24 cellular contexts compared by ENCODE assay signal in genomic region chr15:42696626-42697025, GRCh38.
"Had no signal": no experiment of that assay in that cellular context is flagged by ENCODE, and none has a peak within 500 bp of the region (broad histone marks: within the 10 kb centered on the region; RNA-seq: fewer than 3 reads in every experiment).

No MANE protein-coding gene starts in this region.

- H3K9me3 Mint-ChIP-seq: activated B cell treated with CpG ODN at 0.5 μM for 24 hours; activated CD4-positive, alpha-beta memory T cell treated with anti-CD3 and anti-CD28 coated beads for 36 hours; activated CD4-positive, alpha-beta T cell treated with anti-CD3 and anti-CD28 coated beads, Interleukin-2, amount 10 ng/mL, durations not matched to agents 24 days and 14 days; activated naive CD4-positive, alpha-beta T cell treated with anti-CD3 and anti-CD28 coated beads, Interleukin-2, amount 10 ng/mL, durations not matched to agents 7 days and 5 days; activated naive CD8-positive, alpha-beta T cell treated with anti-CD3 and anti-CD28 coated beads for 36 hours; activated T-helper 2 cell treated with anti-CD3 and anti-CD28 coated beads, Interferon-gamma antibody, Interleukin-2, Interleukin-4, amounts not matched to agents 10 μg/mL and 5 μg/mL and 100 μg/mL, durations not matched to agents 14 hours and 24 hours and 36 hours had no signal

- H3K4me3 Mint-ChIP-seq: activated B cell treated with CpG ODN at 0.5 μM for 24 hours; activated CD4-positive, alpha-beta memory T cell treated with anti-CD3 and anti-CD28 coated beads for 36 hours; activated CD4-positive, alpha-beta T cell treated with anti-CD3 and anti-CD28 coated beads, Interleukin-2, amount 10 ng/mL, durations not matched to agents 24 days and 14 days; activated naive CD4-positive, alpha-beta T cell treated with anti-CD3 and anti-CD28 coated beads, Interleukin-2, amount 10 ng/mL, durations not matched to agents 7 days and 5 days; activated naive CD8-positive, alpha-beta T cell treated with anti-CD3 and anti-CD28 coated beads for 36 hours had no signal

- H3K27ac Mint-ChIP-seq: activated B cell treated with CpG ODN at 0.5 μM for 24 hours; activated CD4-positive, alpha-beta memory T cell treated with anti-CD3 and anti-CD28 coated beads for 36 hours; activated CD4-positive, alpha-beta T cell treated with anti-CD3 and anti-CD28 coated beads, Interleukin-2, amount 10 ng/mL, durations not matched to agents 24 days and 14 days; activated naive CD4-positive, alpha-beta T cell treated with anti-CD3 and anti-CD28 coated beads, Interleukin-2, amount 10 ng/mL, durations not matched to agents 7 days and 5 days; activated naive CD8-positive, alpha-beta T cell treated with anti-CD3 and anti-CD28 coated beads for 36 hours; activated T-helper 2 cell treated with anti-CD3 and anti-CD28 coated beads, Interferon-gamma antibody, Interleukin-2, Interleukin-4, amounts not matched to agents 10 μg/mL and 5 μg/mL and 100 μg/mL, durations not matched to agents 14 hours and 24 hours and 36 hours had no signal

- ATAC-seq: SK-N-SH treated with all-trans-retinoic acid at 6 μM for 48 hours had no signal

- DNase-seq: activated B cell treated with CpG ODN at 0.5 μM for 24 hours; activated CD4-positive, alpha-beta memory T cell treated with anti-CD3 and anti-CD28 coated beads for 36 hours; activated CD4-positive, alpha-beta T cell treated with anti-CD3 and anti-CD28 coated beads for 1 hour; activated CD4-positive, alpha-beta T cell treated with anti-CD3 and anti-CD28 coated beads, Interleukin-2, amount 10 ng/mL, durations not matched to agents 24 days and 14 days; activated CD8-positive, alpha-beta memory T cell treated with anti-CD3 and anti-CD28 coated beads for 24 hours; activated gamma-delta T cell treated with Interleukin-2 at 50 U/mL for 16 hours; activated naive CD4-positive, alpha-beta T cell treated with anti-CD3 and anti-CD28 coated beads, Interleukin-2, amount 10 ng/mL, durations not matched to agents 7 days and 5 days; activated naive CD8-positive, alpha-beta T cell treated with anti-CD3 and anti-CD28 coated beads for 36 hours; activated T-cell treated with anti-CD3 and anti-CD28 coated beads, Interleukin-2, amount 50 U/mL, for 48 hours; brain microvascular endothelial cell; cerebellar nuclear complex; MM.1S; NCI-H1105; NCI-H1436; NCI-H1694 treated with DMSO at 0.1 percent for 48 hours; NCI-H2029 treated with DMSO at 0.1 percent for 48 hours; NCI-H446; NCI-H524; SHP77; T-helper 2 cell; T1000 had no signal

- H3K27me3 Mint-ChIP-seq: activated B cell treated with CpG ODN at 0.5 μM for 24 hours; activated CD4-positive, alpha-beta memory T cell treated with anti-CD3 and anti-CD28 coated beads for 36 hours; activated CD4-positive, alpha-beta T cell treated with anti-CD3 and anti-CD28 coated beads, Interleukin-2, amount 10 ng/mL, durations not matched to agents 24 days and 14 days; activated naive CD4-positive, alpha-beta T cell treated with anti-CD3 and anti-CD28 coated beads, Interleukin-2, amount 10 ng/mL, durations not matched to agents 7 days and 5 days; activated naive CD8-positive, alpha-beta T cell treated with anti-CD3 and anti-CD28 coated beads for 36 hours had no signal

- H3K9me3 ChIP-seq: SJSA1 had no signal

- H3K4me1 Mint-ChIP-seq: activated B cell treated with CpG ODN at 0.5 μM for 24 hours; activated CD4-positive, alpha-beta T cell treated with anti-CD3 and anti-CD28 coated beads, Interleukin-2, amount 10 ng/mL, durations not matched to agents 24 days and 14 days; activated naive CD4-positive, alpha-beta T cell treated with anti-CD3 and anti-CD28 coated beads, Interleukin-2, amount 10 ng/mL, durations not matched to agents 7 days and 5 days; activated naive CD8-positive, alpha-beta T cell treated with anti-CD3 and anti-CD28 coated beads for 36 hours had no signal
